27 cellular contexts compared by ENCODE assay signal in the genomic region with DNA sequence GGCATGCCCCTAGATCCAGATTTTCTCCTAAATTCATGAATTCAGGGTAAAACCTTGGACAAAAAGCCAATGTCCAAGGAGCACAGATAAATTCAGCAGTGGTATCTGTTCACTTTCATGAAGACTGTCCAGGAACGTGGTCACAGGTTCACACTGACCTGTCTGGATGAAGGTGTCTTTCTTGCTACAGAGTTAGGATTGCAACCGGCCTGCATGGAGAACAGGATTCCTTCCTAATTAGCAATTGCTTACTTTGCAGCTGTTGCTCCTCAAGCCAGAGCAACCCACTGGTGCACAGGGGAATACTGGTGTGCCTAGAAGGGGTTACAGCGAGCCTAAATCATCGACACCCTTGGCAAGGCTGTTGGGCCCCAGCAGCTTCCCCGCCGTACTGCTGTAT.
"Had no signal": no experiment of that assay in that cellular context is flagged by ENCODE, and none has a peak within 500 bp of the region (broad histone marks: within the 10 kb centered on the region; RNA-seq: fewer than 3 reads in every experiment).

No MANE protein-coding gene starts in this region.

- ATAC-seq: effector memory CD8-positive, alpha-beta T cell; esophagus mucosa; foreskin keratinocyte; gastrocnemius medialis; gastroesophageal sphincter; heart left ventricle; heart right ventricle had no signal

- H3K4me3 ChIP-seq: colonic mucosa, coronary artery, dorsolateral prefrontal cortex, esophagus muscularis mucosa, esophagus squamous epithelium, gastrocnemius medialis, gastroesophageal sphincter, heart left ventricle, heart right ventricle had no signal

- H3K36me3 ChIP-seq: colonic mucosa, esophagus muscularis mucosa, esophagus squamous epithelium, gastrocnemius medialis, gastroesophageal sphincter, heart left ventricle, heart right ventricle had no signal

- H3K9me3 ChIP-seq: colonic mucosa, esophagus muscularis mucosa, esophagus squamous epithelium, gastrocnemius medialis, gastroesophageal sphincter, heart left ventricle, heart right ventricle had no signal

- H3K27ac ChIP-seq: colonic mucosa, coronary artery, dorsolateral prefrontal cortex, epithelial cell of prostate, esophagus muscularis mucosa, esophagus squamous epithelium, foreskin keratinocyte, gastrocnemius medialis, gastroesophageal sphincter, heart left ventricle, heart right ventricle had no signal

- FAIRE-seq: colon, endometrium, endothelial cell of umbilical vein, frontal cortex had no signal

- DNase-seq: colonic mucosa; cortex of kidney; dermis blood vessel endothelial cell; dorsolateral prefrontal cortex; effector CD4-positive, alpha-beta T cell; effector CD8-positive, alpha-beta T cell; effector memory CD4-positive, alpha-beta T cell; effector memory CD8-positive, alpha-beta T cell; endodermal cell; erythroblast; esophagus squamous epithelium; foreskin fibroblast; foreskin keratinocyte; foreskin melanocyte; gastrocnemius medialis; glutamatergic neuron; heart left ventricle; heart right ventricle had no signal

- H3K4me1 ChIP-seq: colonic mucosa, esophagus muscularis mucosa, esophagus squamous epithelium, foreskin keratinocyte, gastrocnemius medialis, gastroesophageal sphincter, heart left ventricle, heart right ventricle had no signal

- H3K27me3 ChIP-seq: colonic mucosa had no signal
